1 cellular context compared by ENCODE assay signal in genomic region chr7:154484406-154484805, GRCh38.
TF ChIP-seq lines count a peak whose summit lies in the region.

No MANE protein-coding gene starts in this region.

TF ChIP-seq in SK-N-SH treated with all-trans-retinoic acid at 6 μM for 48 hours, 23 proteins besides CTCF, POLR2A, EP300 and RAD21 (continued from another document):
- TF ChIP-seq CREB5 (CRISPR knock-in tag; IDR thresholded peaks at IDR 0.05; ENCODE audit: low read depth) (no peak), POU6F1 (CRISPR knock-in tag; IDR thresholded peaks at IDR 0.05; ENCODE audit: borderline replicate concordance, low read depth) (no peak), TOX (CRISPR knock-in tag; IDR thresholded peaks at IDR 0.05; ENCODE audit: borderline replicate concordance) (no peak)
